ENCODE assay signal across 10 cellular contexts in the genomic region with DNA sequence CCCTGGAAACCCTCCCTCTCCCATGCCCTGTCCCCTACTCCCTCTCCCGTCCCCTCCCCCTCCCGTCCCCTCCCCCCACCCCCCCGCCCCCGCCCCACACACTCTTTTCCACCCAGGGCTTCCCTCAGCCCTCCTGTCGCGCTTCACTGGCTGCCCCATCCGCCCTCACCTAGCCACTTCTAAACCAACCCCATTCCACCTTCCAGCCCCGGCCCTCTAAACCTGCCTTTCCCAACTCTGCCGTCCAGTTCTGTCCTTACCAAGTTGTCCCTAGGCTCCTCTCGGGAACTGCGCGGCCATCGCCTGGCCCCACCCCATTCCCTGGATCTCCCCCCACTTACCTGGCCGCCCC. TPM values are rescaled to one million over a fixed set of nuclear protein-coding genes. Genes with fewer than 3 reads are reported as not detected.
DNase-seq lines count a peak whose midpoint lies in the region; ATAC-seq and TF ChIP-seq lines count a peak whose summit lies in the region.
"Had no signal": no experiment of that assay in that cellular context is flagged by ENCODE, and none has a peak within 500 bp of the region (broad histone marks: within the 10 kb centered on the region; RNA-seq: fewer than 3 reads in every experiment).

No MANE protein-coding gene starts in this region.

- no peak for DNase-seq in heart right ventricle
- DNase-seq in Right ventricle myocardium inferior (ENCODE audit: missing footprints), result no peak
- DNase-seq in mammary epithelial cell, result no peak
- no peak for DNase-seq in vagina (ENCODE audit: extremely low spot score in 2 of 2)
- DNase-seq in NCI-H1105 (lab: John Stamatoyannopoulos, UW), result no peak
- no peak for DNase-seq in activated naive CD4-positive, alpha-beta T cell treated with anti-CD3 and anti-CD28 coated beads, Interleukin-2, amount 50 U/mL, for 16 hours
- DNase-seq: activated CD4-positive, alpha-beta T cell treated with anti-CD3 and anti-CD28 coated beads, Interleukin-2, amount 50 U/mL, for 4 hours; stimulated activated CD4-positive, alpha-beta T cell treated with anti-CD3 and anti-CD28 coated beads, Interleukin-4, amount 100 ng/mL, for 24 hours had no signal

- intact Hi-C loops in heart right ventricle (cut with DNase I) (no loop called here), Right ventricle myocardium inferior (cut with DNase I) (no loop called here), mammary epithelial cell (cut with micrococcal nuclease) (no loop called here), vagina (cut with DNase I) (no loop called here)

- CTCF ChIA-PET in mammary epithelial cell (lab: Charles Lee; ENCODE audit: low non-redundant PET), result no interaction called here

- dilution Hi-C loops in mammary epithelial cell (cut with HindIII; ENCODE audit: low sequenced_read_pairs), result no loop called here

- H3K4me2 ChIP-seq in mammary epithelial cell (ENCODE audit: insufficient read depth, low read depth, low read length), result peak overlapping the region; percentile 68

- 1 to 3% methylated on average over 13 to 14 of the region's 14 CpGs for WGBS in heart right ventricle, 2 donors
- WGBS in mammary epithelial cell (ENCODE audit: low coverage, missing lambda C conversion rate), result no CpG with 5 or more reads among the region's 14 CpGs
- WGBS in mesodermal cell (ENCODE audit: insufficient coverage in 2 of 2), 2 experiments, result 0% methylated on average over 9 to 10 of the region's 14 CpGs

- H3K4me3 ChIP-seq in heart right ventricle (peak overlapping the region; percentile 37 to 60 (median 50)), mammary epithelial cell (replicated peaks in 1 of 3; ENCODE audit: insufficient read depth in 1 of 3, low read depth in 2 of 3, low read length in 3 of 3) (no peak overlapping the region), mesodermal cell (ENCODE audit: extremely low read depth, insufficient read depth, low read length, poor library complexity, severe bottlenecking) (peak overlapping the region; percentile 33), vagina (peak overlapping the region; percentile 49 to 51)

- H3K9me3 ChIP-seq in heart right ventricle (no peaks in the 10 kb centered on the region), mammary epithelial cell (replicated peaks; ENCODE audit: insufficient read depth, low read length) (no peaks in the 10 kb centered on the region), mesodermal cell (ENCODE audit: control insufficient read depth, low read length) (peaks cover 7% of the 10 kb centered on the region), vagina (no peaks in the 10 kb centered on the region)

- no peak for TF ChIP-seq CTCF in heart right ventricle (IDR thresholded peaks at IDR 0.05)
- TF ChIP-seq CTCF in mammary epithelial cell (conservative IDR thresholded peaks at IDR 0.05 in 1 of 2, IDR thresholded peaks at IDR 0.05 in 1 of 2; ENCODE audit: extremely low read depth in 1 of 2, insufficient read depth in 1 of 2, low read depth in 1 of 2, low read length in 2 of 2), result no peak
- TF ChIP-seq CTCF in vagina (IDR thresholded peaks at IDR 0.05), result no peak

- peak overlapping the region; percentile 62 for H2AFZ ChIP-seq in mammary epithelial cell (ENCODE audit: low read depth, low read length)

- no peak overlapping the region for H3K9ac ChIP-seq in mammary epithelial cell (ENCODE audit: insufficient read depth, low read length)

- no peaks in the 10 kb centered on the region for H4K20me1 ChIP-seq in mammary epithelial cell (ENCODE audit: insufficient read depth, low read length)

- no peak for TF ChIP-seq POLR2A in vagina (IDR thresholded peaks at IDR 0.05)

- no TSS peak for BruUV-seq in mammary epithelial cell (replicated peaks; lab: Mats Ljungman, UMichigan)

- H3K36me3 ChIP-seq in heart right ventricle, result no peaks in the 10 kb centered on the region
- H3K36me3 ChIP-seq in mammary epithelial cell (ENCODE audit: insufficient read depth, low read length), result no peaks in the 10 kb centered on the region
- no peaks in the 10 kb centered on the region for H3K36me3 ChIP-seq in mesodermal cell (ENCODE audit: control insufficient read depth, insufficient read depth, low read length)
- H3K36me3 ChIP-seq in vagina, result no peaks in the 10 kb centered on the region

- H3K27me3 ChIP-seq in heart right ventricle, result peaks cover 6 to 72% (median 65%) of the 10 kb centered on the region in 7 donors
- peaks cover 2% of the 10 kb centered on the region for H3K27me3 ChIP-seq in mammary epithelial cell (ENCODE audit: insufficient read depth, low read length)
- no peaks in the 10 kb centered on the region for H3K27me3 ChIP-seq in vagina

- H3K27ac ChIP-seq in heart right ventricle (peak overlapping the region in 3 of 10 donors; percentile 66 to 82 (median 66)), mammary epithelial cell (ENCODE audit: insufficient read depth, low read depth, low read length) (no peak overlapping the region), mesodermal cell (ENCODE audit: low read depth, low read length, severe bottlenecking) (no peak overlapping the region), vagina (peak overlapping the region; percentile 59)

- in situ Hi-C loops in mammary epithelial cell (cut with MboI; ENCODE audit: low sequenced_read_pairs in 2 of 2), result no loop called here

- no peaks in the 10 kb centered on the region for H3K79me2 ChIP-seq in mammary epithelial cell (ENCODE audit: insufficient read depth, low read length)

- no peak for ATAC-seq in heart right ventricle
- no peak for ATAC-seq in Right ventricle myocardium inferior
- ATAC-seq in GM21367 (IDR thresholded peaks at IDR 0.05; ENCODE audit: unreplicated experiment), result no peak

- H3K4me1 ChIP-seq in heart right ventricle (peaks cover 12 to 48% (median 34%) of the 10 kb centered on the region in 9 donors), mammary epithelial cell (ENCODE audit: insufficient read depth, low read length) (peaks cover 14% of the 10 kb centered on the region), mesodermal cell (ENCODE audit: control insufficient read depth, insufficient read depth, low read length, poor library complexity, severe bottlenecking) (peaks cover 12% of the 10 kb centered on the region), vagina (peaks cover 44% of the 10 kb centered on the region)

RNA-seq across cellular contexts. Expression of a gene that starts 1.0 kb away (rescaled TPM):
- total RNA-seq in heart right ventricle (10 to 100 TPM in 2 of 10 donors, 1 to 10 TPM in 8; 1.2 to 14.4 (median 3.2) TPM), Right ventricle myocardium inferior (10.5 TPM), mammary epithelial cell (1 to 10 TPM in 1 of 2 donors, under 1 TPM in 1; 0.24 to 1.8 TPM), vagina (19.6 TPM)
- polyA plus RNA-seq in heart right ventricle (10 to 100 TPM in 1 of 2 donors, 1 to 10 TPM in 1; 5.2 to 37.5 TPM), mammary epithelial cell (0.20 TPM)
- polyA minus RNA-seq in mammary epithelial cell, result not detected
- 3.4 TPM for polyA plus RNA-seq in mesodermal cell (2013, experiment 1 of 2)
- polyA plus RNA-seq in mesodermal cell (2013, experiment 2 of 2), result 2.5 TPM

RNA-seq across cellular contexts. Expression of a gene that starts 16.8 kb away (rescaled TPM):
- total RNA-seq in heart right ventricle, result under 1 TPM in 9 of 10 donors, not detected in 1; 0.17 to 0.64 (median 0.34) TPM
- polyA plus RNA-seq in heart right ventricle, result 1 to 10 TPM in 1 of 2 donors, under 1 TPM in 1; 0.83 to 2.2 TPM
- 0.68 TPM for total RNA-seq in Right ventricle myocardium inferior
- total RNA-seq in mammary epithelial cell, result 1 to 10 TPM in 1 of 2 donors, under 1 TPM in 1; 0.17 to 1.1 TPM
- polyA plus RNA-seq in mammary epithelial cell, result 0.32 TPM
- not detected for polyA minus RNA-seq in mammary epithelial cell
- 2.0 TPM for polyA plus RNA-seq in mesodermal cell (2013, experiment 1 of 2)
- polyA plus RNA-seq in mesodermal cell (2013, experiment 2 of 2), result 2.2 TPM
- total RNA-seq in vagina, result not detected

RNA-seq across cellular contexts. Expression of a gene that starts 17.3 kb away (rescaled TPM):
- 100 to 1,000 TPM; 106 to 177 (median 123) TPM for total RNA-seq in heart right ventricle
- 10 to 100 TPM; 84.3 to 96.9 TPM for polyA plus RNA-seq in heart right ventricle
- total RNA-seq in Right ventricle myocardium inferior, result 123 TPM
- total RNA-seq in mammary epithelial cell, result 100 to 1,000 TPM; 118 to 290 TPM
- 88.9 TPM for polyA plus RNA-seq in mammary epithelial cell
- polyA minus RNA-seq in mammary epithelial cell, result 239 TPM
- 500 TPM for polyA plus RNA-seq in mesodermal cell (2013, experiment 1 of 2)
- 387 TPM for polyA plus RNA-seq in mesodermal cell (2013, experiment 2 of 2)
- 79.1 TPM for total RNA-seq in vagina

RNA-seq across cellular contexts. Expression of a gene that starts 34.0 kb away (rescaled TPM):
- total RNA-seq in heart right ventricle, result 1 to 10 TPM; 3.8 to 9.1 (median 4.7) TPM
- polyA plus RNA-seq in heart right ventricle, result 10 to 100 TPM in 1 of 2 donors, 1 to 10 TPM in 1; 6.2 to 14.7 TPM
- 8.4 TPM for total RNA-seq in Right ventricle myocardium inferior
- total RNA-seq in mammary epithelial cell, result 1 to 10 TPM in 1 of 2 donors, not detected in 1; 1.8 TPM
- 1.3 TPM for polyA plus RNA-seq in mammary epithelial cell
- 5.2 TPM for polyA minus RNA-seq in mammary epithelial cell
- polyA plus RNA-seq in mesodermal cell (2013, experiment 1 of 2), result 15.2 TPM
- polyA plus RNA-seq in mesodermal cell (2013, experiment 2 of 2), result 16.7 TPM
- total RNA-seq in vagina, result 14.5 TPM

RNA-seq across cellular contexts. Expression of a gene that starts 43.7 kb away (rescaled TPM):
- total RNA-seq in heart right ventricle (1 to 10 TPM in 8 of 10 donors, under 1 TPM in 2; 0.53 to 2.1 (median 1.6) TPM), Right ventricle myocardium inferior (1.9 TPM), mammary epithelial cell (1 to 10 TPM in 1 of 2 donors, under 1 TPM in 1; 0.67 to 2.3 TPM), vagina (1.5 TPM)
- polyA plus RNA-seq in heart right ventricle (1 to 10 TPM; 2.1 to 3.1 TPM), mammary epithelial cell (1.8 TPM)
- polyA minus RNA-seq in mammary epithelial cell, result 1.2 TPM
- polyA plus RNA-seq in mesodermal cell (2013, experiment 1 of 2), result 1.6 TPM
- polyA plus RNA-seq in mesodermal cell (2013, experiment 2 of 2), result 1.4 TPM

Comparison
In these comparisons a context has a peak if more than half of its experiments do, and no peak if none do; other contexts are left out.
1. H3K4me3 ChIP-seq: peak in heart right ventricle (10 of 10), mesodermal cell (single experiment) and vagina (2 of 2); none in mammary epithelial cell (0 of 3).